14 cellular contexts compared by ENCODE assay signal in the genomic region with DNA sequence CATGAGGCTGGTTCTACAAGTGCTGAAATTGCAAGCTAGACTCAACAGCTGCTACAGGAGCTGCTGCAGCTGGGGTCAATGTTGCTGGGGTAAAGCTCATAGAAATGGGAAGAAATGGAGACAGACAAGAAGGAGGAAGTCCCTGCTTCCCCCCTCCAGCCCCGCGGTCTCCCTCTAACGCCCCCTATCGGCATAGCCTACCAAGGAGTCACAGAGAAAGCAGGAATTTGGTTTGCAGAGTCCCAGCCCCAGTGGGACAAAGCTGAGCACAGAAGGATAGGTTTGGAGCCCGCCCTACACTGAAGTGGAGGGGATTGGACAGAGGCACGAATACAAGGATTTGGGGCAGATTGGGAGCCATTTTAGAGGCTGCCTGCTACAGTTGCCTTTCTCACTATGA.
A peak's percentile ranks its signal among the peaks of the same experiment; 100 is the strongest.
DNase-seq lines count a peak whose midpoint lies in the region; ATAC-seq and TF ChIP-seq lines count a peak whose summit lies in the region.
"Had no signal": no experiment of that assay in that cellular context is flagged by ENCODE, and none has a peak within 500 bp of the region (broad histone marks: within the 10 kb centered on the region; RNA-seq: fewer than 3 reads in every experiment).

No MANE protein-coding gene starts in this region.

- peak; percentile 8 for DNase-seq in activated naive CD4-positive, alpha-beta T cell treated with anti-CD3 and anti-CD28 coated beads for 36 hours
- DNase-seq in activated naive CD4-positive, alpha-beta T cell treated with anti-CD3 and anti-CD28 coated beads, Interleukin-2, amount 10 ng/mL, durations not matched to agents 7 days and 5 days = no peak
- DNase-seq in NB4 (ENCODE audit: low read depth) (peak; percentile 64), chondrocyte (ENCODE audit: low spot score) (no peak), smooth muscle cell (lab: John Stamatoyannopoulos, UW; ENCODE audit: unreplicated experiment) (no peak), AG20443 (ENCODE audit: low spot score) (no peak), LoVo (ENCODE audit: low spot score) (no peak)
- DNase-seq in activated T-cell treated with anti-CD3 and anti-CD28 coated beads, Interleukin-2, amount 50 U/mL, for 4 hours = no peak
- DNase-seq: activated CD4-positive, alpha-beta T cell treated with anti-CD3 and anti-CD28 coated beads, Interleukin-2, amount 50 U/mL, for 48 hours; amniotic stem cell; left ventricle myocardium inferior; NCI-H1417 treated with DMSO at 0.1 percent for 48 hours; uterus had no signal

- H3K27me3 ChIP-seq in smooth muscle cell (ENCODE audit: low read depth) = no peaks in the 10 kb centered on the region
- H3K27me3 ChIP-seq: uterus had no signal

- H3K36me3 Mint-ChIP-seq in activated naive CD4-positive, alpha-beta T cell treated with anti-CD3 and anti-CD28 coated beads for 36 hours (ENCODE audit: low read depth) = no peaks in the 10 kb centered on the region
- no peaks in the 10 kb centered on the region for H3K36me3 Mint-ChIP-seq in activated naive CD4-positive, alpha-beta T cell treated with anti-CD3 and anti-CD28 coated beads, Interleukin-2, amount 10 ng/mL, durations not matched to agents 7 days and 5 days
- H3K36me3 Mint-ChIP-seq in chondrocyte (ENCODE audit: low read depth) = no peaks in the 10 kb centered on the region
- no peaks in the 10 kb centered on the region for H3K36me3 Mint-ChIP-seq in activated T-cell treated with anti-CD3 and anti-CD28 coated beads, Interleukin-2, amount 50 U/mL, for 4 hours (ENCODE audit: insufficient read depth)

- H3K36me3 ChIP-seq in smooth muscle cell (ENCODE audit: low read depth) = no peaks in the 10 kb centered on the region
- H3K36me3 ChIP-seq: left ventricle myocardium inferior, uterus had no signal

- H3K27ac ChIP-seq in smooth muscle cell (ENCODE audit: low read depth) = no peak overlapping the region
- H3K27ac ChIP-seq: left ventricle myocardium inferior, uterus had no signal

- no peaks in the 10 kb centered on the region for H3F3A ChIP-seq in smooth muscle cell (ENCODE audit: low read depth)

- intact Hi-C loops in activated naive CD4-positive, alpha-beta T cell treated with anti-CD3 and anti-CD28 coated beads for 36 hours (cut with micrococcal nuclease) = no loop called here

- no peaks in the 10 kb centered on the region for H3K9me3 ChIP-seq in smooth muscle cell (replicated peaks; ENCODE audit: low read depth)
- H3K9me3 ChIP-seq: uterus had no signal

- no peaks in the 10 kb centered on the region for H3K4me1 ChIP-seq in smooth muscle cell (ENCODE audit: low read depth)
- H3K4me1 ChIP-seq: left ventricle myocardium inferior, uterus had no signal

- WGBS in smooth muscle cell (ENCODE audit: low lambda C conversion rate) = 20% methylated on average over 6 of the region's 6 CpGs

- H3K4me1 Mint-ChIP-seq in activated naive CD4-positive, alpha-beta T cell treated with anti-CD3 and anti-CD28 coated beads for 36 hours (ENCODE audit: low read depth) = no peaks in the 10 kb centered on the region
- no peaks in the 10 kb centered on the region for H3K4me1 Mint-ChIP-seq in activated naive CD4-positive, alpha-beta T cell treated with anti-CD3 and anti-CD28 coated beads, Interleukin-2, amount 10 ng/mL, durations not matched to agents 7 days and 5 days
- H3K4me1 Mint-ChIP-seq in chondrocyte (ENCODE audit: low read depth) = peaks cover 18% of the 10 kb centered on the region
- H3K4me1 Mint-ChIP-seq in activated T-cell treated with anti-CD3 and anti-CD28 coated beads, Interleukin-2, amount 50 U/mL, for 4 hours (ENCODE audit: low read depth) = no peaks in the 10 kb centered on the region
- H3K4me1 Mint-ChIP-seq: B cell had no signal

- CTCF ChIA-PET in activated naive CD4-positive, alpha-beta T cell treated with anti-CD3 and anti-CD28 coated beads for 36 hours (lab: Charles Lee) = no interaction called here
- CTCF ChIA-PET in activated naive CD4-positive, alpha-beta T cell treated with anti-CD3 and anti-CD28 coated beads, Interleukin-2, amount 10 ng/mL, durations not matched to agents 7 days and 5 days (lab: Charles Lee) = no interaction called here

- no peaks in the 10 kb centered on the region for H4K20me1 ChIP-seq in smooth muscle cell (ENCODE audit: low read depth)

- TF ChIP-seq CTCF in NB4 (IDR thresholded peaks at IDR 0.05; ENCODE audit: low read depth, low read length) (peak; percentile 66), chondrocyte (IDR thresholded peaks at IDR 0.05) (peak; percentile 28), smooth muscle cell (IDR thresholded peaks at IDR 0.05; ENCODE audit: borderline replicate concordance, insufficient read depth, poor library complexity, severe bottlenecking) (peak; percentile 16)

- H3K9me3 Mint-ChIP-seq in activated naive CD4-positive, alpha-beta T cell treated with anti-CD3 and anti-CD28 coated beads for 36 hours = no peaks in the 10 kb centered on the region
- H3K9me3 Mint-ChIP-seq in activated naive CD4-positive, alpha-beta T cell treated with anti-CD3 and anti-CD28 coated beads, Interleukin-2, amount 10 ng/mL, durations not matched to agents 7 days and 5 days = no peaks in the 10 kb centered on the region
- peaks cover 18% of the 10 kb centered on the region for H3K9me3 Mint-ChIP-seq in chondrocyte (ENCODE audit: low read depth)
- no peaks in the 10 kb centered on the region for H3K9me3 Mint-ChIP-seq in activated T-cell treated with anti-CD3 and anti-CD28 coated beads, Interleukin-2, amount 50 U/mL, for 4 hours

- no peak overlapping the region for H3K27ac Mint-ChIP-seq in activated naive CD4-positive, alpha-beta T cell treated with anti-CD3 and anti-CD28 coated beads for 36 hours
- H3K27ac Mint-ChIP-seq in activated naive CD4-positive, alpha-beta T cell treated with anti-CD3 and anti-CD28 coated beads, Interleukin-2, amount 10 ng/mL, durations not matched to agents 7 days and 5 days = no peak overlapping the region
- H3K27ac Mint-ChIP-seq in chondrocyte (ENCODE audit: unreplicated experiment) = no peak overlapping the region
- H3K27ac Mint-ChIP-seq: B cell had no signal

- no peak overlapping the region for H3K9ac ChIP-seq in smooth muscle cell (ENCODE audit: low read depth)

- H3K4me3 Mint-ChIP-seq in activated naive CD4-positive, alpha-beta T cell treated with anti-CD3 and anti-CD28 coated beads for 36 hours = no peak overlapping the region
- no peak overlapping the region for H3K4me3 Mint-ChIP-seq in activated naive CD4-positive, alpha-beta T cell treated with anti-CD3 and anti-CD28 coated beads, Interleukin-2, amount 10 ng/mL, durations not matched to agents 7 days and 5 days
- no peak overlapping the region for H3K4me3 Mint-ChIP-seq in chondrocyte (ENCODE audit: unreplicated experiment)
- no peak overlapping the region for H3K4me3 Mint-ChIP-seq in activated T-cell treated with anti-CD3 and anti-CD28 coated beads, Interleukin-2, amount 50 U/mL, for 4 hours
- H3K4me3 Mint-ChIP-seq: B cell had no signal

- peaks cover 3% of the 10 kb centered on the region for H3K27me3 Mint-ChIP-seq in activated naive CD4-positive, alpha-beta T cell treated with anti-CD3 and anti-CD28 coated beads for 36 hours (ENCODE audit: low read depth)
- H3K27me3 Mint-ChIP-seq in activated naive CD4-positive, alpha-beta T cell treated with anti-CD3 and anti-CD28 coated beads, Interleukin-2, amount 10 ng/mL, durations not matched to agents 7 days and 5 days = peaks cover 29% of the 10 kb centered on the region
- no peaks in the 10 kb centered on the region for H3K27me3 Mint-ChIP-seq in chondrocyte (ENCODE audit: low read depth)
- H3K27me3 Mint-ChIP-seq in activated T-cell treated with anti-CD3 and anti-CD28 coated beads, Interleukin-2, amount 50 U/mL, for 4 hours (ENCODE audit: low read depth) = peaks cover 3% of the 10 kb centered on the region
- H3K27me3 Mint-ChIP-seq: B cell had no signal

- H3K4me3 ChIP-seq in NB4 (ENCODE audit: low read depth, low read length) (no peak overlapping the region), smooth muscle cell (no peak overlapping the region)
- H3K4me3 ChIP-seq: left ventricle myocardium inferior, uterus had no signal

- no peak for ATAC-seq in activated T-cell treated with anti-CD3 and anti-CD28 coated beads, Interleukin-2, amount 50 U/mL, for 4 hours

- no peak for TF ChIP-seq POLR2A in NB4 (IDR thresholded peaks at IDR 0.05; ENCODE audit: extremely low read depth, insufficient read length)

- no peak overlapping the region for H3K4me2 ChIP-seq in smooth muscle cell

- H3K79me2 ChIP-seq in smooth muscle cell (ENCODE audit: low read depth) = no peaks in the 10 kb centered on the region

- no peak overlapping the region for H2AFZ ChIP-seq in smooth muscle cell (ENCODE audit: low read depth)

Comparison
In these comparisons a context has a peak if more than half of its experiments do, and no peak if none do; other contexts are left out.
1. DNase-seq: peak in activated naive CD4-positive, alpha-beta T cell treated with anti-CD3 and anti-CD28 coated beads for 36 hours (single experiment) and NB4 (single experiment); none in activated naive CD4-positive, alpha-beta T cell treated with anti-CD3 and anti-CD28 coated beads, Interleukin-2, amount 10 ng/mL, durations not matched to agents 7 days and 5 days (single experiment), chondrocyte (single experiment), smooth muscle cell (single experiment), AG20443 (single experiment), activated T-cell treated with anti-CD3 and anti-CD28 coated beads, Interleukin-2, amount 50 U/mL, for 4 hours (single experiment) and LoVo (single experiment).
2. CTCF ChIP-seq: peak in every context shown above with its lines; median percentile 66 in NB4; 28 in chondrocyte; 16 in smooth muscle cell.